Comparison of ENCODE assay signal across 12 cellular contexts in genomic region chr20:50921783-50922501, GRCh38. TPM values are rescaled to one million over a fixed set of nuclear protein-coding genes. Genes with fewer than 3 reads are reported as not detected.
DNase-seq lines count a peak whose midpoint lies in the region; ATAC-seq and TF ChIP-seq lines count a peak whose summit lies in the region.
"Had no signal": no experiment of that assay in that cellular context is flagged by ENCODE, and none has a peak within 500 bp of the region (broad histone marks: within the 10 kb centered on the region; RNA-seq: fewer than 3 reads in every experiment).

No MANE protein-coding gene starts in this region.

- peak overlapping the region in 3 of 4 donors; percentile 2 to 20 (median 18) for H3K27ac ChIP-seq in gastroesophageal sphincter
- H3K27ac ChIP-seq: adrenal gland had no signal

- H3K9me3 ChIP-seq in gastroesophageal sphincter: no peaks in the 10 kb centered on the region
- H3K9me3 ChIP-seq: adrenal gland had no signal

- H3K4me1 ChIP-seq in gastroesophageal sphincter: peaks cover 25 to 100% (median 39%) of the 10 kb centered on the region in 3 donors

- no peak for TF ChIP-seq CTCF in gastroesophageal sphincter (IDR thresholded peaks at IDR 0.05)

- H3K4me3 Mint-ChIP-seq in activated naive CD4-positive, alpha-beta T cell treated with anti-CD3 and anti-CD28 coated beads for 36 hours: no peak overlapping the region
- no peak overlapping the region for H3K4me3 Mint-ChIP-seq in T-cell
- no peak overlapping the region for H3K4me3 Mint-ChIP-seq in stimulated activated naive B cell treated with anti-CD40 and anti-IgM and Interleukin-4, amounts not matched to agents 10 μg/mL and 1 μg/mL and 100 μg/mL, for 72 hours
- H3K4me3 Mint-ChIP-seq: T-helper 2 cell treated with Interferon-gamma antibody and Interleukin-4, amounts not matched to agents 5 μg/mL and 100 μg/mL, for 36 hours had no signal

- intact Hi-C loops in activated naive CD4-positive, alpha-beta T cell treated with anti-CD3 and anti-CD28 coated beads for 36 hours (cut with micrococcal nuclease): no loop called here

- WGBS in gastroesophageal sphincter (ENCODE audit: low coverage in 1 of 2), 2 donors: 56 to 63% methylated on average over 7 to 8 of the region's 8 CpGs

- TF ChIP-seq POLR2A in gastroesophageal sphincter (IDR thresholded peaks at IDR 0.05): no peak

- H3K9me3 Mint-ChIP-seq in activated naive CD4-positive, alpha-beta T cell treated with anti-CD3 and anti-CD28 coated beads for 36 hours: no peaks in the 10 kb centered on the region
- H3K9me3 Mint-ChIP-seq in T-cell: no peaks in the 10 kb centered on the region
- no peaks in the 10 kb centered on the region for H3K9me3 Mint-ChIP-seq in stimulated activated naive B cell treated with anti-CD40 and anti-IgM and Interleukin-4, amounts not matched to agents 10 μg/mL and 1 μg/mL and 100 μg/mL, for 72 hours
- H3K9me3 Mint-ChIP-seq: T-helper 2 cell treated with Interferon-gamma antibody and Interleukin-4, amounts not matched to agents 5 μg/mL and 100 μg/mL, for 36 hours had no signal

- H3K36me3 Mint-ChIP-seq in activated naive CD4-positive, alpha-beta T cell treated with anti-CD3 and anti-CD28 coated beads for 36 hours (ENCODE audit: low read depth): peaks cover 31% of the 10 kb centered on the region
- H3K36me3 Mint-ChIP-seq in T-cell: peaks cover 9% of the 10 kb centered on the region
- peaks cover 25 to 33% of the 10 kb centered on the region in 2 donors for H3K36me3 Mint-ChIP-seq in stimulated activated naive B cell treated with anti-CD40 and anti-IgM and Interleukin-4, amounts not matched to agents 10 μg/mL and 1 μg/mL and 100 μg/mL, for 72 hours

- no peak for ATAC-seq in T-cell (replicated peaks in 1 of 4)
- ATAC-seq in gastroesophageal sphincter: no peak
- ATAC-seq in stimulated activated naive B cell treated with anti-CD40 and anti-IgM and Interleukin-4, amounts not matched to agents 10 μg/mL and 1 μg/mL and 100 μg/mL, for 72 hours (replicated peaks): no peak

- CTCF ChIA-PET in activated naive CD4-positive, alpha-beta T cell treated with anti-CD3 and anti-CD28 coated beads for 36 hours (lab: Charles Lee): interaction anchor here (1.3 to 3.9 kb wide), 3 partner anchors 8 to 128 kb away, joined by 3 to 19 read pairs (median 4); partner anchors contain the start of gene ADNP
- CTCF ChIA-PET in T-cell (lab: Charles Lee): interaction anchor here in 1 of 2 donors (0.6 to 3.6 kb wide), 3 partner anchors 8 to 1754 kb away, joined by 8 to 32 read pairs (median 9); partner anchors contain the start of genes ADNP and BCAS4

- H3K27me3 ChIP-seq in gastroesophageal sphincter: no peaks in the 10 kb centered on the region
- H3K27me3 ChIP-seq: adrenal gland had no signal

- no peak overlapping the region for H3K4me3 ChIP-seq in gastroesophageal sphincter
- H3K4me3 ChIP-seq: adrenal gland had no signal

- H3K27ac Mint-ChIP-seq in activated naive CD4-positive, alpha-beta T cell treated with anti-CD3 and anti-CD28 coated beads for 36 hours: peak overlapping the region; percentile 61
- H3K27ac Mint-ChIP-seq in T-cell: peak overlapping the region; percentile 29 to 59
- peak overlapping the region; percentile 71 for H3K27ac Mint-ChIP-seq in stimulated activated naive B cell treated with anti-CD40 and anti-IgM and Interleukin-4, amounts not matched to agents 10 μg/mL and 1 μg/mL and 100 μg/mL, for 72 hours
- H3K27ac Mint-ChIP-seq: T-helper 2 cell treated with Interferon-gamma antibody and Interleukin-4, amounts not matched to agents 5 μg/mL and 100 μg/mL, for 36 hours had no signal

- POLR2A ChIA-PET in T-cell (lab: Charles Lee): interaction anchor here in 1 of 2 donors (0.5 to 1.3 kb wide), 2 partner anchors 13 to 129 kb away, joined by 3 read pairs; no protein-coding TSS in a partner anchor

- TF ChIP-seq EP300 in gastroesophageal sphincter (IDR thresholded peaks at IDR 0.05): no peak

- peaks cover 79% of the 10 kb centered on the region for H3K4me1 Mint-ChIP-seq in activated naive CD4-positive, alpha-beta T cell treated with anti-CD3 and anti-CD28 coated beads for 36 hours (ENCODE audit: low read depth)
- H3K4me1 Mint-ChIP-seq in T-cell: peaks cover 88 to 97% (median 90%) of the 10 kb centered on the region in 3 donors
- H3K4me1 Mint-ChIP-seq in stimulated activated naive B cell treated with anti-CD40 and anti-IgM and Interleukin-4, amounts not matched to agents 10 μg/mL and 1 μg/mL and 100 μg/mL, for 72 hours: peaks cover 38 to 83% of the 10 kb centered on the region in 2 donors

- H3K36me3 ChIP-seq in gastroesophageal sphincter: peaks cover 0 to 5% of the 10 kb centered on the region in 2 donors
- H3K36me3 ChIP-seq: adrenal gland had no signal

- no peak for DNase-seq in activated naive CD4-positive, alpha-beta T cell treated with anti-CD3 and anti-CD28 coated beads for 36 hours
- no peak for DNase-seq in activated naive CD4-positive, alpha-beta T cell (lab: John Stamatoyannopoulos, UW)
- no peak for DNase-seq in T-cell
- DNase-seq in stimulated activated naive B cell treated with anti-CD40 and anti-IgM and Interleukin-4, amounts not matched to agents 10 μg/mL and 1 μg/mL and 100 μg/mL, for 72 hours: no peak
- DNase-seq in RKO (ENCODE audit: low spot score): no peak
- no peak for DNase-seq in AG20443 (ENCODE audit: low spot score)
- DNase-seq in kidney tubule cell (ENCODE audit: low spot score): no peak
- DNase-seq: adrenal gland; retina; stimulated activated CD4-positive, alpha-beta T cell treated with anti-CD3 and anti-CD28 coated beads, Interleukin-2, amount 100 ng/mL, for 48 hours had no signal

- H3K27me3 Mint-ChIP-seq in activated naive CD4-positive, alpha-beta T cell treated with anti-CD3 and anti-CD28 coated beads for 36 hours (ENCODE audit: low read depth): no peaks in the 10 kb centered on the region
- no peaks in the 10 kb centered on the region for H3K27me3 Mint-ChIP-seq in T-cell
- H3K27me3 Mint-ChIP-seq in stimulated activated naive B cell treated with anti-CD40 and anti-IgM and Interleukin-4, amounts not matched to agents 10 μg/mL and 1 μg/mL and 100 μg/mL, for 72 hours: no peaks in the 10 kb centered on the region

RNA-seq across cellular contexts. Expression of gene ADNP, which starts 9.3 kb away (rescaled TPM):
- 10 to 100 TPM; 44.8 to 50.8 TPM for total RNA-seq in activated naive CD4-positive, alpha-beta T cell treated with anti-CD3 and anti-CD28 coated beads for 36 hours
- total RNA-seq in T-cell (10 to 100 TPM; 57.4 to 66.8 (median 61.7) TPM), gastroesophageal sphincter (10 to 100 TPM; 51.4 to 67.2 (median 55.4) TPM)

RNA-seq across cellular contexts. Expression of gene DPM1, which starts 36.4 kb away (rescaled TPM):
- total RNA-seq in activated naive CD4-positive, alpha-beta T cell treated with anti-CD3 and anti-CD28 coated beads for 36 hours: 10 to 100 TPM; 64.8 to 66.1 TPM
- total RNA-seq in T-cell (10 to 100 TPM; 23.1 to 37.6 (median 33.4) TPM), gastroesophageal sphincter (10 to 100 TPM; 35.2 to 63.0 (median 43.5) TPM)

RNA-seq across cellular contexts. Expression of gene MOCS3, which starts 36.7 kb away (rescaled TPM):
- 1 to 10 TPM; 1.6 to 2.2 TPM for total RNA-seq in activated naive CD4-positive, alpha-beta T cell treated with anti-CD3 and anti-CD28 coated beads for 36 hours
- total RNA-seq in T-cell: 1 to 10 TPM; 2.6 to 8.3 (median 7.6) TPM
- 1 to 10 TPM; 4.2 to 6.1 (median 5.4) TPM for total RNA-seq in gastroesophageal sphincter
